ENCODE assay signal across 19 cellular contexts in the genomic region with DNA sequence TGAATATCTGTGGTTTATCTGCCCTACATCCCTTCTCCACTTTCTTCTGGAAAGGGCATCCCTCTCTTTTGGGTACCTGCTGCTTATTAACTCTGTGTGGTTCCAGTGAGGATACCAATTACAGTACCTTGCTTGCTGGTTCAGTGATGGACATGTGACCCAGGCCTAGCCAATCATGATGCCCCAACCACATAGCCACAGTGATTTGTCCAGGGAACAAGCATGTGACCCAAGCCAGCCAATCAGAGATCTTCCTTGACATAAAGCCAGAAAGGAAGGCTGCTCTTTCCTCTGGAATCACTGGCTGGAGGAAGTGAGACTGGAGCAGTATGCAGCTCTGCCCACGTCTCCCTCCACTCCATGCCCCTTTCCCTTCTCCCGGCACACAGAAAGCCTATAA. TPM values are rescaled to one million over a fixed set of nuclear protein-coding genes. Genes with fewer than 3 reads are reported as not detected.
"Had no signal": no experiment of that assay in that cellular context is flagged by ENCODE, and none has a peak within 500 bp of the region (broad histone marks: within the 10 kb centered on the region; RNA-seq: fewer than 3 reads in every experiment).

No MANE protein-coding gene starts in this region.

- H3K4me3 Mint-ChIP-seq: activated CD4-positive, alpha-beta memory T cell treated with anti-CD3 and anti-CD28 coated beads for 36 hours; activated naive CD4-positive, alpha-beta T cell treated with anti-CD3 and anti-CD28 coated beads, Interleukin-2, amount 50 U/mL, for 24 hours; activated T-cell treated with anti-CD3 and anti-CD28 coated beads, Interleukin-2, amount 50 U/mL, for 4 hours; naive thymus-derived CD4-positive, alpha-beta T cell had no signal

- H3K4me1 Mint-ChIP-seq: activated naive CD4-positive, alpha-beta T cell treated with anti-CD3 and anti-CD28 coated beads, Interleukin-2, amount 50 U/mL, for 24 hours had no signal

- H3K4me3 ChIP-seq: adrenal gland, cardiac muscle cell, esophagus muscularis mucosa, mucosa of descending colon, pancreas, sigmoid colon, spleen, stomach had no signal

- H3K27ac Mint-ChIP-seq: activated CD4-positive, alpha-beta memory T cell treated with anti-CD3 and anti-CD28 coated beads for 36 hours; activated naive CD4-positive, alpha-beta T cell treated with anti-CD3 and anti-CD28 coated beads, Interleukin-2, amount 50 U/mL, for 24 hours; naive thymus-derived CD4-positive, alpha-beta T cell had no signal

- H3K36me3 Mint-ChIP-seq: activated CD4-positive, alpha-beta memory T cell treated with anti-CD3 and anti-CD28 coated beads for 36 hours had no signal

- FAIRE-seq: colon, keratinocyte, pancreas had no signal

- H3K27me3 ChIP-seq: adrenal gland, pancreas, sigmoid colon had no signal

- ATAC-seq: activated T-cell treated with anti-CD3 and anti-CD28 coated beads, Interleukin-2, amount 50 U/mL, for 4 hours; left lobe of liver; mucosa of descending colon; naive thymus-derived CD4-positive, alpha-beta T cell; pancreas had no signal

- DNase-seq: activated CD4-positive, alpha-beta memory T cell treated with anti-CD3 and anti-CD28 coated beads for 36 hours; activated CD4-positive, alpha-beta T cell treated with anti-CD3 and anti-CD28 coated beads for 1 hour; activated effector memory CD4-positive, alpha-beta T cell treated with anti-CD3 and anti-CD28 coated beads, Interleukin-2, amount 50 U/mL, for 16 hours; activated T-cell treated with anti-CD3 and anti-CD28 coated beads, Interleukin-2, amount 50 U/mL, for 4 hours; adrenal gland; hippocampal formation; mucosa of descending colon; naive thymus-derived CD4-positive, alpha-beta T cell; pancreas; sigmoid colon; spleen; stimulated activated CD4-positive, alpha-beta T cell treated with anti-CD3 and anti-CD28 coated beads, Interleukin-1b, Interleukin-23, amount 100 ng/mL, for 48 hours; stomach had no signal

- H3K36me3 ChIP-seq: adrenal gland, cardiac muscle cell, esophagus muscularis mucosa, pancreas, sigmoid colon, spleen, stomach had no signal

- H3K9me3 Mint-ChIP-seq: activated naive CD4-positive, alpha-beta T cell treated with anti-CD3 and anti-CD28 coated beads, Interleukin-2, amount 50 U/mL, for 24 hours; activated T-cell treated with anti-CD3 and anti-CD28 coated beads, Interleukin-2, amount 50 U/mL, for 4 hours had no signal

RNA-seq across cellular contexts. Expression of a gene that starts 10.9 kb away (rescaled TPM):
- total RNA-seq: activated CD4-positive, alpha-beta memory T cell treated with anti-CD3 and anti-CD28 coated beads for 36 hours had no signal
